In genomic region chr19:29672933-29673336, GRCh38 we compare ENCODE assay signal across 9 cellular contexts. TPM values are rescaled to one million over a fixed set of nuclear protein-coding genes. Genes with fewer than 3 reads are reported as not detected.
DNase-seq lines count a peak whose midpoint lies in the region; ATAC-seq and TF ChIP-seq lines count a peak whose summit lies in the region.
"Had no signal": no experiment of that assay in that cellular context is flagged by ENCODE, and none has a peak within 500 bp of the region (broad histone marks: within the 10 kb centered on the region; RNA-seq: fewer than 3 reads in every experiment).

No MANE protein-coding gene starts in this region.

- intact Hi-C loops in heart left ventricle (cut with DNase I), result no loop called here
- intact Hi-C loops in left ventricle myocardium superior (cut with micrococcal nuclease), result no loop called here

- H3K36me3 Mint-ChIP-seq in activated CD4-positive, alpha-beta memory T cell treated with anti-CD3 and anti-CD28 coated beads, Interleukin-2, amount 10 ng/mL, durations not matched to agents 7 days and 5 days (ENCODE audit: low read depth), result peaks cover 79% of the 10 kb centered on the region
- peaks cover 46% of the 10 kb centered on the region for H3K36me3 Mint-ChIP-seq in stimulated activated naive CD8-positive, alpha-beta T cell treated with anti-CD3 and anti-CD28 coated beads, Interleukin-15, Interleukin-2, amounts not matched to agents 100 ng/mL and 50 ng/mL, for 24 hours (ENCODE audit: low read depth)

- H3K4me3 Mint-ChIP-seq in activated CD4-positive, alpha-beta memory T cell treated with anti-CD3 and anti-CD28 coated beads, Interleukin-2, amount 10 ng/mL, durations not matched to agents 7 days and 5 days, result peak overlapping the region; percentile 65
- H3K4me3 Mint-ChIP-seq in stimulated activated naive CD8-positive, alpha-beta T cell treated with anti-CD3 and anti-CD28 coated beads, Interleukin-15, Interleukin-2, amounts not matched to agents 100 ng/mL and 50 ng/mL, for 24 hours, result peak overlapping the region; percentile 76

- no peaks in the 10 kb centered on the region for H3K27me3 ChIP-seq in heart left ventricle
- H3K27me3 ChIP-seq in lung (ENCODE audit: control insufficient read depth, insufficient read depth), result no peaks in the 10 kb centered on the region

- 82 to 92% (median 85%) methylated on average over 4 to 11 of the region's 11 CpGs for WGBS in heart left ventricle, 4 donors
- 76 to 78% methylated on average over 11 of the region's 11 CpGs for WGBS in lung, 2 donors

- H3K27ac Mint-ChIP-seq in activated CD4-positive, alpha-beta memory T cell treated with anti-CD3 and anti-CD28 coated beads, Interleukin-2, amount 10 ng/mL, durations not matched to agents 7 days and 5 days, result peak overlapping the region; percentile 97
- peak overlapping the region; percentile 93 for H3K27ac Mint-ChIP-seq in stimulated activated naive CD8-positive, alpha-beta T cell treated with anti-CD3 and anti-CD28 coated beads, Interleukin-15, Interleukin-2, amounts not matched to agents 100 ng/mL and 50 ng/mL, for 24 hours

- H3K27ac ChIP-seq in heart left ventricle (peak overlapping the region in 11 of 12 donors; percentile 12 to 93 (median 69)), lung (ENCODE audit: low read depth in 1 of 2, low read length in 1 of 2) (peak overlapping the region; percentile 16 to 80)
- H3K27ac ChIP-seq: SK-N-MC had no signal

- peaks cover 90% of the 10 kb centered on the region for H3K4me1 Mint-ChIP-seq in activated CD4-positive, alpha-beta memory T cell treated with anti-CD3 and anti-CD28 coated beads, Interleukin-2, amount 10 ng/mL, durations not matched to agents 7 days and 5 days
- H3K4me1 Mint-ChIP-seq in stimulated activated naive CD8-positive, alpha-beta T cell treated with anti-CD3 and anti-CD28 coated beads, Interleukin-15, Interleukin-2, amounts not matched to agents 100 ng/mL and 50 ng/mL, for 24 hours (ENCODE audit: low read depth), result peaks cover 89% of the 10 kb centered on the region

- no peak for TF ChIP-seq CTCF in heart left ventricle (IDR thresholded peaks at IDR 0.05)
- no peak for TF ChIP-seq CTCF in lung (IDR thresholded peaks at IDR 0.05; ENCODE audit: control extremely low read depth, extremely low read depth)

- ATAC-seq in heart left ventricle (no peak), left ventricle myocardium superior (no peak), lung (ENCODE audit: insufficient read depth, low FRiP score) (no peak), HG02763 (IDR thresholded peaks at IDR 0.05; ENCODE audit: unreplicated experiment) (no peak)

- CTCF ChIA-PET in activated CD4-positive, alpha-beta memory T cell treated with anti-CD3 and anti-CD28 coated beads, Interleukin-2, amount 10 ng/mL, durations not matched to agents 7 days and 5 days (lab: Charles Lee), result interaction anchor here (1.0 to 4.1 kb wide), 10 partner anchors 8 to 64 kb away, joined by 3 to 96 read pairs (median 7); partner anchors contain the start of genes C19orf12, PLEKHF1 and POP4

- H3K4me3 ChIP-seq in heart left ventricle (peak overlapping the region in 1 of 12 donors; percentile 8), lung (no peak overlapping the region)
- H3K4me3 ChIP-seq: SK-N-MC had no signal

- H3K36me3 ChIP-seq in heart left ventricle, result peaks cover 2 to 41% (median 24%) of the 10 kb centered on the region in 9 donors
- peaks cover 14 to 23% of the 10 kb centered on the region in 2 donors for H3K36me3 ChIP-seq in lung (ENCODE audit: control insufficient read depth in 2 of 2, insufficient read depth in 2 of 2, low read length in 2 of 2)

- TF ChIP-seq POLR2A in heart left ventricle (IDR thresholded peaks at IDR 0.05), result no peak

- H3K9me3 Mint-ChIP-seq in activated CD4-positive, alpha-beta memory T cell treated with anti-CD3 and anti-CD28 coated beads, Interleukin-2, amount 10 ng/mL, durations not matched to agents 7 days and 5 days, result no peaks in the 10 kb centered on the region
- no peaks in the 10 kb centered on the region for H3K9me3 Mint-ChIP-seq in stimulated activated naive CD8-positive, alpha-beta T cell treated with anti-CD3 and anti-CD28 coated beads, Interleukin-15, Interleukin-2, amounts not matched to agents 100 ng/mL and 50 ng/mL, for 24 hours

- H3K27me3 Mint-ChIP-seq in activated CD4-positive, alpha-beta memory T cell treated with anti-CD3 and anti-CD28 coated beads, Interleukin-2, amount 10 ng/mL, durations not matched to agents 7 days and 5 days, result no peaks in the 10 kb centered on the region
- no peaks in the 10 kb centered on the region for H3K27me3 Mint-ChIP-seq in stimulated activated naive CD8-positive, alpha-beta T cell treated with anti-CD3 and anti-CD28 coated beads, Interleukin-15, Interleukin-2, amounts not matched to agents 100 ng/mL and 50 ng/mL, for 24 hours

- H3K4me1 ChIP-seq in heart left ventricle, result peaks cover 10 to 96% (median 50%) of the 10 kb centered on the region in 12 donors
- H3K4me1 ChIP-seq in lung (ENCODE audit: control insufficient read depth in 2 of 2, insufficient read depth in 2 of 2, low read length in 2 of 2), result peaks cover 6 to 12% of the 10 kb centered on the region in 2 donors

- POLR2A ChIA-PET in activated CD4-positive, alpha-beta memory T cell treated with anti-CD3 and anti-CD28 coated beads, Interleukin-2, amount 10 ng/mL, durations not matched to agents 7 days and 5 days (lab: Charles Lee), result interaction anchor here (0.8 to 4.7 kb wide), 17 partner anchors 8 to 269 kb away, joined by 3 to 108 read pairs (median 6); partner anchors contain the start of genes C19orf12, POP4 and URI1

- DNase-seq in heart left ventricle, result peak in 1 of 5 donors; percentile 19
- no peak for DNase-seq in left ventricle myocardium superior
- DNase-seq in activated CD4-positive, alpha-beta memory T cell treated with anti-CD3 and anti-CD28 coated beads, Interleukin-2, amount 10 ng/mL, durations not matched to agents 7 days and 5 days, result peak; percentile 89
- DNase-seq in lung (ENCODE audit: low spot score), result no peak
- no peak for DNase-seq in DMS 273 treated with DMSO at 0.1 percent for 48 hours (lab: John Stamatoyannopoulos, UW)
- DNase-seq in NCI-H510A (lab: John Stamatoyannopoulos, UW), result no peak

- H3K9me3 ChIP-seq in heart left ventricle (no peaks in the 10 kb centered on the region), lung (ENCODE audit: control insufficient read depth in 2 of 2, insufficient read depth in 1 of 2, low read length in 1 of 2) (no peaks in the 10 kb centered on the region)

RNA-seq across cellular contexts. Expression of gene PLEKHF1, which starts 7.7 kb away (rescaled TPM):
- total RNA-seq in heart left ventricle (10 to 100 TPM in 8 of 9 donors, 1 to 10 TPM in 1; 7.8 to 46.1 (median 17.5) TPM), left ventricle myocardium superior (44.7 TPM), lung (10 to 100 TPM in 1 of 2 donors, 1 to 10 TPM in 1; 5.7 to 13.2 TPM)
- polyA plus RNA-seq in heart left ventricle (10 to 100 TPM; 38.6 to 42.0 TPM), lung (10 to 100 TPM in 1 of 2 donors, 1 to 10 TPM in 1; 8.9 to 11.9 TPM)
- 10 to 100 TPM; 53.1 to 53.9 TPM for total RNA-seq in activated CD4-positive, alpha-beta memory T cell treated with anti-CD3 and anti-CD28 coated beads, Interleukin-2, amount 10 ng/mL, durations not matched to agents 7 days and 5 days

RNA-seq across cellular contexts. Expression of gene C19orf12, which starts 42.1 kb away (rescaled TPM):
- total RNA-seq in heart left ventricle (10 to 100 TPM; 35.7 to 80.3 (median 49.2) TPM), left ventricle myocardium superior (57.0 TPM), lung (10 to 100 TPM; 19.3 to 26.0 TPM)
- polyA plus RNA-seq in heart left ventricle (10 to 100 TPM; 34.0 to 47.1 TPM), lung (10 to 100 TPM; 11.4 to 16.1 TPM)
- total RNA-seq in activated CD4-positive, alpha-beta memory T cell treated with anti-CD3 and anti-CD28 coated beads, Interleukin-2, amount 10 ng/mL, durations not matched to agents 7 days and 5 days, result 10 to 100 TPM; 39.2 to 40.7 TPM
